Comparison of ENCODE assay signal across 10 cellular contexts in genomic region chr12:1644523-1645438, GRCh38. TPM values are rescaled to one million over a fixed set of nuclear protein-coding genes. Genes with fewer than 3 reads are reported as not detected.
DNase-seq lines count a peak whose midpoint lies in the region; ATAC-seq and TF ChIP-seq lines count a peak whose summit lies in the region.
"Had no signal": no experiment of that assay in that cellular context is flagged by ENCODE, and none has a peak within 500 bp of the region (broad histone marks: within the 10 kb centered on the region; RNA-seq: fewer than 3 reads in every experiment).

No MANE protein-coding gene starts in this region.

- H3K9me2 ChIP-seq in hepatocyte (replicated peaks; ENCODE audit: insufficient read depth), result no peaks in the 10 kb centered on the region

- no peaks in the 10 kb centered on the region for H4K20me1 ChIP-seq in hepatocyte (ENCODE audit: insufficient read depth, poor library complexity, severe bottlenecking)

- no peaks in the 10 kb centered on the region for H3K36me3 Mint-ChIP-seq in stimulated activated effector memory CD8-positive, alpha-beta T cell treated with anti-CD3 and anti-CD28 coated beads, Interleukin-12 subunit alpha, Interleukin-12 subunit beta, amount 100 ng/mL, for 72 hours
- H3K36me3 Mint-ChIP-seq in activated CD4-positive, alpha-beta T cell treated with anti-CD3 and anti-CD28 coated beads, Interleukin-2, amount 10 ng/mL, durations not matched to agents 7 days and 5 days (ENCODE audit: low read depth), result no peaks in the 10 kb centered on the region

- H3K79me2 ChIP-seq in hepatocyte, result no peaks in the 10 kb centered on the region

- CTCF ChIA-PET in activated CD4-positive, alpha-beta T cell treated with anti-CD3 and anti-CD28 coated beads, Interleukin-2, amount 10 ng/mL, durations not matched to agents 7 days and 5 days (lab: Charles Lee), result interaction anchor here (0.9 to 1.8 kb wide), 3 partner anchors 8 to 146 kb away, joined by 4 to 7 read pairs (median 4); no protein-coding TSS in a partner anchor

- H3K36me3 ChIP-seq in hepatocyte (replicated peaks; ENCODE audit: insufficient read depth, low read depth), result no peaks in the 10 kb centered on the region

- POLR2A ChIA-PET in activated CD4-positive, alpha-beta T cell treated with anti-CD3 and anti-CD28 coated beads, Interleukin-2, amount 10 ng/mL, durations not matched to agents 7 days and 5 days (lab: Charles Lee), result no interaction called here

- 58% methylated on average over 15 of the region's 15 CpGs for WGBS in hepatocyte (ENCODE audit: low lambda C conversion rate, missing lambda C conversion rate)

- H3K4me1 ChIP-seq in hepatocyte (ENCODE audit: insufficient read depth), result peaks cover 10% of the 10 kb centered on the region

- no peaks in the 10 kb centered on the region for H3K9me3 Mint-ChIP-seq in stimulated activated effector memory CD8-positive, alpha-beta T cell treated with anti-CD3 and anti-CD28 coated beads, Interleukin-12 subunit alpha, Interleukin-12 subunit beta, amount 100 ng/mL, for 72 hours
- H3K9me3 Mint-ChIP-seq in activated CD4-positive, alpha-beta T cell treated with anti-CD3 and anti-CD28 coated beads, Interleukin-2, amount 10 ng/mL, durations not matched to agents 7 days and 5 days, result no peaks in the 10 kb centered on the region
- H3K9me3 Mint-ChIP-seq: T-helper 1 cell treated with Interleukin-12 subunit alpha and Interleukin-12 subunit beta and Interleukin-4 antibody, amounts not matched to agents 30 μg/mL and 1 μg/mL, for 36 hours had no signal

- H3K9me3 ChIP-seq in hepatocyte (ENCODE audit: low read depth), result no peaks in the 10 kb centered on the region
- H3K9me3 ChIP-seq: upper lobe of left lung had no signal

- H3K4me2 ChIP-seq in hepatocyte, result no peak overlapping the region

- no peak overlapping the region for H3K27ac ChIP-seq in hepatocyte
- H3K27ac ChIP-seq: upper lobe of left lung had no signal

- H3K4me3 ChIP-seq in hepatocyte, result no peak overlapping the region
- H3K4me3 ChIP-seq: upper lobe of left lung had no signal

- H3K27ac Mint-ChIP-seq in stimulated activated effector memory CD8-positive, alpha-beta T cell treated with anti-CD3 and anti-CD28 coated beads, Interleukin-12 subunit alpha, Interleukin-12 subunit beta, amount 100 ng/mL, for 72 hours, result no peak overlapping the region
- H3K27ac Mint-ChIP-seq in activated CD4-positive, alpha-beta T cell treated with anti-CD3 and anti-CD28 coated beads, Interleukin-2, amount 10 ng/mL, durations not matched to agents 7 days and 5 days, result no peak overlapping the region
- H3K27ac Mint-ChIP-seq: T-helper 1 cell treated with Interleukin-12 subunit alpha and Interleukin-12 subunit beta and Interleukin-4 antibody, amounts not matched to agents 30 μg/mL and 1 μg/mL, for 36 hours had no signal

- H3K27me3 Mint-ChIP-seq in activated CD4-positive, alpha-beta T cell treated with anti-CD3 and anti-CD28 coated beads, Interleukin-2, amount 10 ng/mL, durations not matched to agents 7 days and 5 days, result peaks cover 23% of the 10 kb centered on the region

- DNase-seq in NCI-H128 (lab: John Stamatoyannopoulos, UW; ENCODE audit: unreplicated experiment), result peak; percentile 86
- peak; percentile 68 for DNase-seq in amniotic epithelial cell (ENCODE audit: low read depth)
- DNase-seq in hepatocyte (ENCODE audit: low spot score), result peak; percentile 64
- DNase-seq in stromal cell of bone marrow (ENCODE audit: low read depth), result peak; percentile 76
- DNase-seq in amniotic stem cell (lab: John Stamatoyannopoulos, UW), result no peak
- no peak for DNase-seq in stimulated activated effector memory CD8-positive, alpha-beta T cell treated with anti-CD3 and anti-CD28 coated beads, Interleukin-12 subunit alpha, Interleukin-12 subunit beta, amount 100 ng/mL, for 72 hours (ENCODE audit: low spot score in 2 of 2)
- no peak for DNase-seq in activated CD4-positive, alpha-beta T cell treated with anti-CD3 and anti-CD28 coated beads, Interleukin-2, amount 10 ng/mL, durations not matched to agents 7 days and 5 days

- H3K27me3 ChIP-seq in hepatocyte, result no peaks in the 10 kb centered on the region
- H3K27me3 ChIP-seq: upper lobe of left lung had no signal

- no peaks in the 10 kb centered on the region for H3K4me1 Mint-ChIP-seq in stimulated activated effector memory CD8-positive, alpha-beta T cell treated with anti-CD3 and anti-CD28 coated beads, Interleukin-12 subunit alpha, Interleukin-12 subunit beta, amount 100 ng/mL, for 72 hours
- H3K4me1 Mint-ChIP-seq in activated CD4-positive, alpha-beta T cell treated with anti-CD3 and anti-CD28 coated beads, Interleukin-2, amount 10 ng/mL, durations not matched to agents 7 days and 5 days, result peaks cover 13% of the 10 kb centered on the region

- no peak for ATAC-seq in GM18519 (IDR thresholded peaks at IDR 0.05; ENCODE audit: low FRiP score, unreplicated experiment)
- ATAC-seq in stimulated activated effector memory CD8-positive, alpha-beta T cell treated with anti-CD3 and anti-CD28 coated beads, Interleukin-12 subunit alpha, Interleukin-12 subunit beta, amount 100 ng/mL, for 72 hours, result no peak

- H2AFZ ChIP-seq in hepatocyte, result no peak overlapping the region

- TF ChIP-seq CTCF in hepatocyte (IDR thresholded peaks at IDR 0.05; ENCODE audit: poor library complexity), result no peak

- no peak overlapping the region for H3K4me3 Mint-ChIP-seq in stimulated activated effector memory CD8-positive, alpha-beta T cell treated with anti-CD3 and anti-CD28 coated beads, Interleukin-12 subunit alpha, Interleukin-12 subunit beta, amount 100 ng/mL, for 72 hours
- no peak overlapping the region for H3K4me3 Mint-ChIP-seq in activated CD4-positive, alpha-beta T cell treated with anti-CD3 and anti-CD28 coated beads, Interleukin-2, amount 10 ng/mL, durations not matched to agents 7 days and 5 days
- H3K4me3 Mint-ChIP-seq: T-helper 1 cell treated with Interleukin-12 subunit alpha and Interleukin-12 subunit beta and Interleukin-4 antibody, amounts not matched to agents 30 μg/mL and 1 μg/mL, for 36 hours had no signal

RNA-seq across cellular contexts. Expression of gene WNT5B, which starts 15.8 kb away (rescaled TPM):
- total RNA-seq in hepatocyte, result 16.6 and 19.9 TPM in 2 replicates
- 35.3 and 46.7 TPM in 2 replicates for polyA plus RNA-seq in hepatocyte
- under 1 TPM in 1 of 2 experiments, not detected in 1; 0.15 TPM for total RNA-seq in activated CD4-positive, alpha-beta T cell treated with anti-CD3 and anti-CD28 coated beads, Interleukin-2, amount 10 ng/mL, durations not matched to agents 7 days and 5 days

RNA-seq across cellular contexts. Expression of gene ADIPOR2, which starts 46.1 kb away (rescaled TPM):
- 47.3 and 50.7 TPM in 2 replicates for total RNA-seq in hepatocyte
- polyA plus RNA-seq in hepatocyte, result 10.4 and 12.4 TPM in 2 replicates
- 10 to 100 TPM; 47.7 to 51.7 TPM for total RNA-seq in activated CD4-positive, alpha-beta T cell treated with anti-CD3 and anti-CD28 coated beads, Interleukin-2, amount 10 ng/mL, durations not matched to agents 7 days and 5 days

RNA-seq across cellular contexts. Expression of gene FBXL14, which starts 50.4 kb away (rescaled TPM):
- 8.6 and 13.5 TPM in 2 replicates for total RNA-seq in hepatocyte
- polyA plus RNA-seq in hepatocyte, result 10.7 and 11.7 TPM in 2 replicates
- total RNA-seq in activated CD4-positive, alpha-beta T cell treated with anti-CD3 and anti-CD28 coated beads, Interleukin-2, amount 10 ng/mL, durations not matched to agents 7 days and 5 days, result 10 to 100 TPM; 24.3 to 26.4 TPM

Comparison
In these comparisons a context has a peak if more than half of its experiments do, and no peak if none do; other contexts are left out.
1. DNase-seq: peak in NCI-H128 (single experiment), amniotic epithelial cell (single experiment), hepatocyte (single experiment) and stromal cell of bone marrow (single experiment); none in amniotic stem cell (single experiment), stimulated activated effector memory CD8-positive, alpha-beta T cell treated with anti-CD3 and anti-CD28 coated beads, Interleukin-12 subunit alpha, Interleukin-12 subunit beta, amount 100 ng/mL, for 72 hours (0 of 2) and activated CD4-positive, alpha-beta T cell treated with anti-CD3 and anti-CD28 coated beads, Interleukin-2, amount 10 ng/mL, durations not matched to agents 7 days and 5 days (single experiment).
2. RNA of gene WNT5B, which starts 15.8 kb away (total RNA-seq): 16.6 to 19.9 TPM in hepatocyte; 0.15 TPM in activated CD4-positive, alpha-beta T cell treated with anti-CD3 and anti-CD28 coated beads, Interleukin-2, amount 10 ng/mL, durations not matched to agents 7 days and 5 days; every median in the first group is over 10 times any median in the second.